ENCODE assay signal across 18 cellular contexts in genomic region chr16:77582956-77583355, GRCh38.
A peak's percentile ranks its signal among the peaks of the same experiment; 100 is the strongest.
DNase-seq lines count a peak whose midpoint lies in the region; ATAC-seq, FAIRE-seq and TF ChIP-seq lines count a peak whose summit lies in the region.
"Had no signal": no experiment of that assay in that cellular context is flagged by ENCODE, and none has a peak within 500 bp of the region (broad histone marks: within the 10 kb centered on the region; RNA-seq: fewer than 3 reads in every experiment).

No MANE protein-coding gene starts in this region.

- H3K79me2 ChIP-seq in GM23338 (replicated peaks; ENCODE audit: insufficient read depth): no peaks in the 10 kb centered on the region

- H3K4me3 ChIP-seq in GM23338: no peak overlapping the region
- no peak overlapping the region for H3K4me3 ChIP-seq in mesenchymal stem cell (ENCODE audit: insufficient read depth in 1 of 2, low read depth in 1 of 2, low read length in 2 of 2)
- no peak overlapping the region for H3K4me3 ChIP-seq in small intestine (ENCODE audit: low read depth in 1 of 2, low read length in 2 of 2)
- no peak overlapping the region for H3K4me3 ChIP-seq in BE2C (ENCODE audit: low read depth, low read length)
- H3K4me3 ChIP-seq: BLaER1 treated with 17β-estradiol and CSF1 and Interleukin-3, amounts not matched to agents 10 nM and 100 nM; K562 had no signal

- H3K36me3 Mint-ChIP-seq in GM23338 (ENCODE audit: low read depth): no peaks in the 10 kb centered on the region
- H3K36me3 Mint-ChIP-seq: CD4-positive, CD25-positive, alpha-beta regulatory T cell had no signal

- no peak for FAIRE-seq in small intestine (lab: Jason Lieb, UNC)
- FAIRE-seq: GM12891, K562 had no signal

- H3K4me3 Mint-ChIP-seq in GM23338: no peak overlapping the region
- H3K4me3 Mint-ChIP-seq: CD4-positive, CD25-positive, alpha-beta regulatory T cell; H9 had no signal

- WGBS in mesenchymal stem cell: 74% methylated on average over 3 of the region's 3 CpGs
- WGBS in small intestine, 3 donors: 34 to 58% (median 56%) methylated on average over 3 of the region's 3 CpGs

- H3K27ac Mint-ChIP-seq in GM23338: no peak overlapping the region
- H3K27ac Mint-ChIP-seq: CD4-positive, CD25-positive, alpha-beta regulatory T cell had no signal

- H2BK120ac ChIP-seq in mesenchymal stem cell (ENCODE audit: low read depth, low read length): no peak overlapping the region

- H3K23ac ChIP-seq in mesenchymal stem cell (ENCODE audit: low read length in 2 of 2): no peak overlapping the region

- H3K4me1 ChIP-seq in GM23338 (ENCODE audit: insufficient read depth) (0 out of 2 replicates have a peak, but pooled peaks cover 3% of the 10 kb centered on the region), mesenchymal stem cell (ENCODE audit: control insufficient read depth, insufficient read depth, low read depth, low read length) (peaks cover 5% of the 10 kb centered on the region), small intestine (ENCODE audit: control insufficient read depth in 2 of 2, insufficient read depth in 1 of 2, low read depth in 1 of 2, low read length in 1 of 2) (no peaks in the 10 kb centered on the region), BE2C (no peaks in the 10 kb centered on the region)

- peaks cover 16% of the 10 kb centered on the region for H3K4me1 Mint-ChIP-seq in GM23338
- H3K4me1 Mint-ChIP-seq: CD4-positive, CD25-positive, alpha-beta regulatory T cell had no signal

- peak overlapping the region in 1 of 2 experiments; percentile 25 for H3K4ac ChIP-seq in mesenchymal stem cell (ENCODE audit: low read depth in 1 of 2, low read length in 2 of 2)

- no peaks in the 10 kb centered on the region for H3K9me3 ChIP-seq in mesenchymal stem cell (ENCODE audit: control insufficient read depth, low read length)
- H3K9me3 ChIP-seq in small intestine (ENCODE audit: control insufficient read depth, low read depth): no peaks in the 10 kb centered on the region
- H3K9me3 ChIP-seq in BE2C: no peaks in the 10 kb centered on the region
- H3K9me3 ChIP-seq: BLaER1 treated with 17β-estradiol and CSF1 and Interleukin-3, amounts not matched to agents 10 nM and 100 nM had no signal

- no peak overlapping the region for H2BK5ac ChIP-seq in mesenchymal stem cell (ENCODE audit: low read depth, low read length, poor library complexity, severe bottlenecking)

- no peaks in the 10 kb centered on the region for H3K9me3 Mint-ChIP-seq in GM23338
- H3K9me3 Mint-ChIP-seq: H9 had no signal

- no peak overlapping the region for H4K91ac ChIP-seq in mesenchymal stem cell (ENCODE audit: low read length)

- no peak overlapping the region for H2AK5ac ChIP-seq in mesenchymal stem cell (ENCODE audit: low read length, severe bottlenecking)

- peak overlapping the region in 1 of 2 experiments; percentile 67 for H2BK12ac ChIP-seq in mesenchymal stem cell (ENCODE audit: low read length in 2 of 2)

- H3F3A ChIP-seq in GM23338 (replicated peaks; ENCODE audit: low read depth): no peaks in the 10 kb centered on the region

- peaks cover 3% of the 10 kb centered on the region for H3K27me3 Mint-ChIP-seq in GM23338 (ENCODE audit: insufficient read depth, low read depth, poor library complexity)

- H3K4me2 ChIP-seq in GM23338 (no peak overlapping the region), mesenchymal stem cell (ENCODE audit: low read length, poor library complexity, severe bottlenecking) (no peak overlapping the region)
- H3K4me2 ChIP-seq: BLaER1 treated with 17β-estradiol and CSF1 and Interleukin-3, amounts not matched to agents 10 nM and 100 nM had no signal

- H2AFZ ChIP-seq in GM23338 (no peak overlapping the region), mesenchymal stem cell (ENCODE audit: low read depth, low read length) (no peak overlapping the region)

- DNase-seq in GM23338 (ENCODE audit: low spot score) (peak; percentile 5), cerebellar cortex (ENCODE audit: low spot score) (peak; percentile 48), mesenchymal stem cell (no peak), renal cortical epithelial cell (ENCODE audit: low read depth) (peak; percentile 18), COLO829 (ENCODE audit: low spot score) (no peak), small intestine (no peak), BE2C (no peak)
- DNase-seq: AML-193; Calu3; CD4-positive, CD25-positive, alpha-beta regulatory T cell; DMS 273 treated with DMSO at 0.1 percent for 48 hours; GOT3; H9 had no signal

- no peak overlapping the region for H4K8ac ChIP-seq in mesenchymal stem cell (ENCODE audit: low read length)

- no peak overlapping the region for H3K9ac ChIP-seq in mesenchymal stem cell (ENCODE audit: low read length)
- H3K9ac ChIP-seq: BLaER1 treated with 17β-estradiol and CSF1 and Interleukin-3, amounts not matched to agents 10 nM and 100 nM had no signal

- H3K36me3 ChIP-seq in GM23338 (ENCODE audit: insufficient read depth) (no peaks in the 10 kb centered on the region), mesenchymal stem cell (ENCODE audit: control insufficient read depth in 1 of 2, insufficient read depth in 2 of 2, low read depth in 1 of 2, low read length in 2 of 2) (no peaks in the 10 kb centered on the region), small intestine (ENCODE audit: control insufficient read depth in 2 of 2, insufficient read depth in 2 of 2, low read length in 2 of 2) (no peaks in the 10 kb centered on the region), BE2C (no peaks in the 10 kb centered on the region)
- H3K36me3 ChIP-seq: BLaER1 treated with 17β-estradiol and CSF1 and Interleukin-3, amounts not matched to agents 10 nM and 100 nM had no signal

- H3K27ac ChIP-seq in GM23338 (ENCODE audit: low read depth) (no peak overlapping the region), mesenchymal stem cell (ENCODE audit: low read length, poor library complexity, severe bottlenecking) (no peak overlapping the region), small intestine (ENCODE audit: low read depth in 1 of 2, low read length in 1 of 2) (no peak overlapping the region)
- H3K27ac ChIP-seq: BLaER1 treated with 17β-estradiol and CSF1 and Interleukin-3, amounts not matched to agents 10 nM and 100 nM; HL-60 had no signal

- H3K27me3 ChIP-seq in GM23338 (ENCODE audit: insufficient read depth) (no peaks in the 10 kb centered on the region), mesenchymal stem cell (ENCODE audit: control insufficient read depth in 1 of 2, insufficient read depth in 1 of 2, low read length in 2 of 2) (peaks cover 12 to 16% of the 10 kb centered on the region in 2 experiments), small intestine (ENCODE audit: control insufficient read depth in 2 of 2, insufficient read depth in 2 of 2, low read length in 2 of 2) (no peaks in the 10 kb centered on the region), BE2C (no peaks in the 10 kb centered on the region)

- peak overlapping the region; percentile 48 for H2BK15ac ChIP-seq in mesenchymal stem cell (ENCODE audit: low read depth, poor library complexity, severe bottlenecking)

- TF ChIP-seq CTCF in GM23338 (conservative IDR thresholded peaks at IDR 0.05; ENCODE audit: low read depth in 2 of 2) (no peak; a peak in 1 of 4 replicates), BE2C (IDR thresholded peaks at IDR 0.05; ENCODE audit: low read depth, low read length) (no peak)

- no peak overlapping the region for H3K18ac ChIP-seq in mesenchymal stem cell (ENCODE audit: low read depth in 1 of 2, low read length in 2 of 2)

- H4K20me1 ChIP-seq in GM23338 (replicated peaks; ENCODE audit: insufficient read depth): no peaks in the 10 kb centered on the region
- H4K20me1 ChIP-seq: BLaER1 treated with 17β-estradiol and CSF1 and Interleukin-3, amounts not matched to agents 10 nM and 100 nM had no signal

- no peak overlapping the region for H3K14ac ChIP-seq in mesenchymal stem cell (ENCODE audit: low read length in 2 of 2)

- no peaks in the 10 kb centered on the region for H3K9me2 ChIP-seq in GM23338 (ENCODE audit: insufficient read depth)

- no peaks in the 10 kb centered on the region for H3K79me1 ChIP-seq in mesenchymal stem cell (replicated peaks; ENCODE audit: low read length, poor library complexity, severe bottlenecking)

- ATAC-seq in GM23338 (no peak), GM21529 (IDR thresholded peaks at IDR 0.05; ENCODE audit: unreplicated experiment) (no peak)
- ATAC-seq: K562 had no signal

TF ChIP-seq in GM23338, 12 proteins besides CTCF, POLR2A, EP300 and RAD21 (continues in another document):
- TF ChIP-seq CREB1 (CRISPR knock-in tag; IDR thresholded peaks at IDR 0.05; ENCODE audit: low read depth) (no peak), STAT1 (IDR thresholded peaks at IDR 0.05; ENCODE audit: unreplicated experiment) (no peak), ETS1 (IDR thresholded peaks at IDR 0.05) (no peak), ZNF331 (CRISPR knock-in tag; IDR thresholded peaks at IDR 0.05; ENCODE audit: low read depth) (no peak), ZNF114 (CRISPR knock-in tag; IDR thresholded peaks at IDR 0.05) (no peak), JUNB (IDR thresholded peaks at IDR 0.05; ENCODE audit: unreplicated experiment) (no peak), POLR2AphosphoS5 (IDR thresholded peaks at IDR 0.05; ENCODE audit: low read depth) (no peak), NANOG (IDR thresholded peaks at IDR 0.05; ENCODE audit: borderline replicate concordance) (no peak), EZH2 (IDR thresholded peaks at IDR 0.05; ENCODE audit: low read depth, unreplicated experiment) (no peak)

Comparison
In these comparisons a context has a peak if more than half of its experiments do, and no peak if none do; other contexts are left out.
1. DNase-seq: peak in GM23338 (single experiment), cerebellar cortex (single experiment) and renal cortical epithelial cell (single experiment); none in mesenchymal stem cell (single experiment), COLO829 (single experiment), small intestine (single experiment) and BE2C (single experiment).